Comparison of ENCODE assay signal across 20 cellular contexts in the genomic region with DNA sequence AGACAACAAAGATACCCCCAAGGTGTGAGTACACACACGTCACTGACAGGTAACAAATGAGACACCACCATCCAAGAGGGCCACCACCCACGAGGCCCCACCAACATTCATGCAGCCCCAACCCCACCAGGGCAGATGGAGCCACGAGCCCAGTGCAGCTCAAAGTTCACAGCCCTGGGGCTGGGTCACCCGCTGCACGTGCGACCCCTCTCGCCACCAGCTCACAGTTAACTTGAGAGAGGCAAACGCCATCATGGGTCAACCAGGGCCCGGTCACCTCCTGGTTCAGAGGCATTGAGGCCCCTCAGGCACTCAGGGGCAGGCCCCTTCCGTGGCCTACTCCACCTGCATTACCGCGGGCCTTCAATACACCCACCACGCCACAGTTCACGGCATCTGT.
"Had no signal": no experiment of that assay in that cellular context is flagged by ENCODE, and none has a peak within 500 bp of the region (broad histone marks: within the 10 kb centered on the region; RNA-seq: fewer than 3 reads in every experiment).

No MANE protein-coding gene starts in this region.

- H3K27ac ChIP-seq: esophagus squamous epithelium, gastroesophageal sphincter, left lung, lower lobe of right lung, skin epidermis, suprapubic skin, tibial artery, upper lobe of left lung, uterus had no signal

- DNase-seq: effector memory CD4-positive, alpha-beta T cell; esophagus squamous epithelium; foreskin fibroblast; glutamatergic neuron; islet precursor cell; left lung; lower lobe of right lung; midbrain; sigmoid colon; stimulated activated CD4-positive, alpha-beta T cell treated with anti-CD3 and anti-CD28 coated beads, Interleukin-2, amount 100 ng/mL, for 24 hours; stimulated activated CD4-positive, alpha-beta T cell treated with anti-CD3 and anti-CD28 coated beads, Interleukin-4, amount 100 ng/mL, for 4 hours; stimulated activated naive CD8-positive, alpha-beta T cell treated with anti-CD3 and anti-CD28 coated beads, Interleukin-15, Interleukin-2, amounts not matched to agents 100 U/mL and 50 U/mL, for 24 hours; tibial artery; upper lobe of left lung; uterus had no signal

- H3K4me3 ChIP-seq: esophagus squamous epithelium, gastroesophageal sphincter, left lung, lower lobe of right lung, sigmoid colon, skin epidermis, suprapubic skin, tibial artery, upper lobe of left lung, uterus had no signal

- H3K27me3 ChIP-seq: esophagus squamous epithelium, gastroesophageal sphincter, left lung, sigmoid colon, suprapubic skin, tibial artery, upper lobe of left lung, uterus had no signal

- H3K36me3 ChIP-seq: uterus had no signal

- H3K27me3 Mint-ChIP-seq: memory B cell; natural killer cell treated with Interleukin-12 subunit alpha and Interleukin-12 subunit beta and Interleukin-15 and Interleukin-18, amount 100 ng/mL, for 72 hours had no signal

- H3K9me3 Mint-ChIP-seq: memory B cell; natural killer cell treated with Interleukin-12 subunit alpha and Interleukin-12 subunit beta and Interleukin-15 and Interleukin-18, amount 100 ng/mL, for 72 hours had no signal

- H3K9me3 ChIP-seq: esophagus squamous epithelium, gastroesophageal sphincter, left lung, lower lobe of right lung, sigmoid colon, suprapubic skin, tibial artery, upper lobe of left lung, uterus had no signal

- H3K4me1 ChIP-seq: lower lobe of right lung, tibial artery, uterus had no signal

- ATAC-seq: gastroesophageal sphincter; left lung; lower lobe of right lung; natural killer cell treated with Interleukin-12 subunit alpha and Interleukin-12 subunit beta and Interleukin-15 and Interleukin-18, amount 100 ng/mL, for 72 hours; stimulated activated naive CD8-positive, alpha-beta T cell treated with anti-CD3 and anti-CD28 coated beads, Interleukin-15, Interleukin-2, amounts not matched to agents 100 U/mL and 50 U/mL, for 24 hours had no signal

- H3K4me3 Mint-ChIP-seq: memory B cell; natural killer cell treated with Interleukin-12 subunit alpha and Interleukin-12 subunit beta and Interleukin-15 and Interleukin-18, amount 100 ng/mL, for 72 hours had no signal
